In genomic region chr11:118922745-118923627, GRCh38 we compare ENCODE assay signal across 8 cellular contexts. TPM values are rescaled to one million over a fixed set of nuclear protein-coding genes. Genes with fewer than 3 reads are reported as not detected.
A peak's percentile ranks its signal among the peaks of the same experiment; 100 is the strongest.
DNase-seq lines count a peak whose midpoint lies in the region; ATAC-seq and TF ChIP-seq lines count a peak whose summit lies in the region.

No MANE protein-coding gene starts in this region.

- TF ChIP-seq CTCF in C4-2B (conservative IDR thresholded peaks at IDR 0.05) (no peak), RWPE2 (IDR thresholded peaks at IDR 0.05; ENCODE audit: poor library complexity, severe bottlenecking) (no peak), osteoblast (IDR thresholded peaks at IDR 0.05; ENCODE audit: extremely low read depth, low read depth, low read length) (no peak)

- H3K9me3 ChIP-seq in RWPE2 (ENCODE audit: severe bottlenecking) (no peaks in the 10 kb centered on the region), esophagus (ENCODE audit: control insufficient read depth in 2 of 2, insufficient read depth in 1 of 2, low read depth in 1 of 2, low read length in 1 of 2) (no peaks in the 10 kb centered on the region), osteoblast (ENCODE audit: low read depth, low read length) (no peaks in the 10 kb centered on the region)

- H3K36me3 ChIP-seq in RWPE2 (ENCODE audit: low read depth), result peaks cover 31% of the 10 kb centered on the region
- no peaks in the 10 kb centered on the region for H3K36me3 ChIP-seq in esophagus (ENCODE audit: control insufficient read depth in 2 of 2, insufficient read depth in 2 of 2, low read length in 1 of 2)
- H3K36me3 ChIP-seq in osteoblast (ENCODE audit: insufficient read depth, low read length), result no peaks in the 10 kb centered on the region

- peaks cover 71% of the 10 kb centered on the region for H3K79me2 ChIP-seq in osteoblast (ENCODE audit: insufficient read depth, low read length)

- WGBS in esophagus, 2 donors, result 22 to 26% methylated on average over 9 of the region's 9 CpGs

- H3K27ac ChIP-seq in C4-2B, result peak overlapping the region; percentile 98
- H3K27ac ChIP-seq in RWPE2 (ENCODE audit: poor library complexity, severe bottlenecking), result peak overlapping the region; percentile 100
- H3K27ac ChIP-seq in esophagus (ENCODE audit: low read depth in 2 of 2, low read length in 1 of 2), result peak overlapping the region; percentile 98 to 99
- H3K27ac ChIP-seq in osteoblast (ENCODE audit: low read depth, low read length), result peak overlapping the region; percentile 92

- H3K4me1 ChIP-seq in RWPE2 (ENCODE audit: insufficient read depth, poor library complexity, severe bottlenecking) (peaks cover 34% of the 10 kb centered on the region), esophagus (ENCODE audit: control insufficient read depth in 2 of 2, insufficient read depth in 2 of 2, low read length in 1 of 2) (peaks cover 18 to 45% of the 10 kb centered on the region in 2 donors), osteoblast (ENCODE audit: insufficient read depth, low read length) (peaks cover 68% of the 10 kb centered on the region)

- H2AFZ ChIP-seq in osteoblast (ENCODE audit: low read length), result no peak overlapping the region

- no peak for ATAC-seq in RWPE2 (ENCODE audit: low read depth)
- no peak for ATAC-seq in GM19351 (IDR thresholded peaks at IDR 0.05; ENCODE audit: unreplicated experiment)
- ATAC-seq in GM21447 (IDR thresholded peaks at IDR 0.05; ENCODE audit: unreplicated experiment), result no peak

- peak overlapping the region; percentile 97 for H3K4me2 ChIP-seq in osteoblast (ENCODE audit: insufficient read depth, low read length)

- H3K4me3 ChIP-seq in RWPE2 (ENCODE audit: severe bottlenecking) (peak overlapping the region; percentile 82), esophagus (ENCODE audit: low read depth in 1 of 2, low read length in 2 of 2) (peak overlapping the region; percentile 90 to 95), osteoblast (ENCODE audit: insufficient read depth, low read length) (peak overlapping the region; percentile 99)

- peaks cover 52% of the 10 kb centered on the region for H4K20me1 ChIP-seq in osteoblast (ENCODE audit: insufficient read depth, low read length)

- H3K27me3 ChIP-seq in RWPE2 (ENCODE audit: insufficient read depth, poor library complexity, severe bottlenecking), result no peaks in the 10 kb centered on the region
- H3K27me3 ChIP-seq in esophagus (ENCODE audit: control insufficient read depth in 1 of 2, insufficient read depth in 2 of 2, low read length in 2 of 2), result no peaks in the 10 kb centered on the region
- H3K27me3 ChIP-seq in osteoblast (ENCODE audit: insufficient read depth, low read length), result no peaks in the 10 kb centered on the region

- DNase-seq in RWPE2 (ENCODE audit: low spot score) (no peak), osteoblast (ENCODE audit: insufficient read length, low spot score, missing footprints) (peak; percentile 57), cerebellar cortex (ENCODE audit: low spot score) (no peak)
- DNase-seq in stimulated activated CD4-positive, alpha-beta T cell treated with anti-CD3 and anti-CD28 coated beads, Interleukin-2, amount 100 ng/mL, for 48 hours, result no peak

RNA-seq across cellular contexts. Expression of gene BCL9L, which starts 2.7 kb away (rescaled TPM):
- polyA plus RNA-seq in esophagus, result 10 to 100 TPM in 1 of 2 donors, 1 to 10 TPM in 1; 8.5 to 30.4 TPM
- total RNA-seq in osteoblast, result 27.9 and 28.3 TPM in 2 replicates

RNA-seq across cellular contexts. Expression of gene UPK2, which starts 33.1 kb away (rescaled TPM):
- 10 to 100 TPM in 1 of 2 donors, 1 to 10 TPM in 1; 1.1 to 11.2 TPM for polyA plus RNA-seq in esophagus
- total RNA-seq in osteoblast, result not detected in 2 replicates

RNA-seq across cellular contexts. Expression of gene CXCR5, which starts 39.3 kb away (rescaled TPM):
- under 1 TPM; 0.11 to 0.18 TPM for polyA plus RNA-seq in esophagus
- not detected in 2 replicates for total RNA-seq in osteoblast

RNA-seq across cellular contexts. Expression of gene FOXR1, which starts 48.6 kb away (rescaled TPM):
- polyA plus RNA-seq in esophagus, result not detected
- total RNA-seq in osteoblast, result not detected in 2 replicates
